In genomic region chr2:33375054-33375453, GRCh38 we compare ENCODE assay signal across 25 cellular contexts.
DNase-seq lines count a peak whose midpoint lies in the region; ATAC-seq, FAIRE-seq and TF ChIP-seq lines count a peak whose summit lies in the region.
"Had no signal": no experiment of that assay in that cellular context is flagged by ENCODE, and none has a peak within 500 bp of the region (broad histone marks: within the 10 kb centered on the region; RNA-seq: fewer than 3 reads in every experiment).

No MANE protein-coding gene starts in this region.

- dilution Hi-C loops in endothelial cell of umbilical vein (cut with MboI; ENCODE audit: extremely low pct_ligation_motif_present, low sequenced_read_pairs): no loop called here

- CTCF ChIA-PET in PC-3 (lab: Charles Lee): interaction anchor here (0.6 kb wide), 1 partner anchor 523 kb away, joined by 6 read pairs; no protein-coding TSS in a partner anchor
- CTCF ChIA-PET in endothelial cell of umbilical vein (lab: Charles Lee): no interaction called here

- peak; percentile 75 for ATAC-seq in PC-3
- no peak for ATAC-seq in left colon
- no peak for ATAC-seq in HG03521 (IDR thresholded peaks at IDR 0.05; ENCODE audit: unreplicated experiment)
- no peak for ATAC-seq in GM21381 (IDR thresholded peaks at IDR 0.05; ENCODE audit: unreplicated experiment)
- ATAC-seq: stimulated activated naive B cell treated with anti-CD40 and anti-IgM and Interleukin-4, amounts not matched to agents 10 μg/mL and 1 μg/mL and 100 μg/mL, for 72 hours; T-helper 17 cell had no signal

- POLR2A ChIA-PET in PC-3 (lab: Charles Lee; ENCODE audit: unreplicated experiment) (no interaction called here), endothelial cell of umbilical vein (lab: Charles Lee) (no interaction called here)

- H3K4me3 ChIP-seq in PC-3 (ENCODE audit: low read length) (no peak overlapping the region), endothelial cell of umbilical vein (replicated peaks in 1 of 3; ENCODE audit: insufficient read depth in 1 of 3, low read depth in 1 of 3, low read length in 3 of 3) (no peak overlapping the region), osteoblast (ENCODE audit: insufficient read depth, low read length) (no peak overlapping the region), dorsolateral prefrontal cortex (no peak overlapping the region)
- H3K4me3 ChIP-seq: left ventricle myocardium inferior, SJSA1, thyroid gland had no signal

- H3K27me3 ChIP-seq in PC-3 (ENCODE audit: low read length): no peaks in the 10 kb centered on the region
- no peaks in the 10 kb centered on the region for H3K27me3 ChIP-seq in endothelial cell of umbilical vein (ENCODE audit: control insufficient read depth in 2 of 2, insufficient read depth in 2 of 2, low read length in 2 of 2)
- no peaks in the 10 kb centered on the region for H3K27me3 ChIP-seq in osteoblast (ENCODE audit: insufficient read depth, low read length)
- H3K27me3 ChIP-seq in dorsolateral prefrontal cortex: no peaks in the 10 kb centered on the region
- H3K27me3 ChIP-seq: SJSA1, thyroid gland had no signal

- intact Hi-C loops in PC-3 (cut with micrococcal nuclease) (loop anchor here (10.0 kb wide), 1 partner anchor 600 kb away; no protein-coding TSS in a partner anchor), endothelial cell of umbilical vein (cut with micrococcal nuclease) (loop anchor here (1.0 to 10.0 kb wide), 2 partner anchors 33 to 520 kb away; no protein-coding TSS in a partner anchor), left colon (cut with DNase I, micrococcal nuclease) (loop anchor here in 1 of 2 donors (10.0 kb wide), 1 partner anchor 340 kb away; no protein-coding TSS in a partner anchor), dorsolateral prefrontal cortex (cut with DNase I) (loop anchor here in 1 of 2 donors (5.0 to 10.0 kb wide), 2 partner anchors 210 to 343 kb away; no protein-coding TSS in a partner anchor)

- H2AFZ ChIP-seq in PC-3 (ENCODE audit: low read length) (no peak overlapping the region), endothelial cell of umbilical vein (ENCODE audit: low read depth, low read length) (no peak overlapping the region), osteoblast (ENCODE audit: low read length) (no peak overlapping the region)

- 0 out of 2 replicates have a peak overlapping the region, but pooled peaks have one; percentile 10 for H3K4me2 ChIP-seq in PC-3 (ENCODE audit: low read length)
- no peak overlapping the region for H3K4me2 ChIP-seq in endothelial cell of umbilical vein (ENCODE audit: insufficient read depth, low read length)
- no peak overlapping the region for H3K4me2 ChIP-seq in osteoblast (ENCODE audit: insufficient read depth, low read length)

- H3K36me3 ChIP-seq in PC-3 (ENCODE audit: low read depth, low read length) (no peaks in the 10 kb centered on the region), endothelial cell of umbilical vein (ENCODE audit: control insufficient read depth in 2 of 2, extremely low read depth in 1 of 2, insufficient read depth in 2 of 2, low read length in 2 of 2) (no peaks in the 10 kb centered on the region), osteoblast (ENCODE audit: insufficient read depth, low read length) (peaks cover 13% of the 10 kb centered on the region)
- H3K36me3 ChIP-seq: left ventricle myocardium inferior, SJSA1, thyroid gland had no signal

- no peak for TF ChIP-seq CTCF in PC-3 (conservative IDR thresholded peaks at IDR 0.05; ENCODE audit: low read depth, low read length)
- TF ChIP-seq CTCF in endothelial cell of umbilical vein (IDR thresholded peaks at IDR 0.05; ENCODE audit: extremely low read depth in 1 of 2, insufficient read depth in 1 of 2, low read depth in 1 of 2, low read length in 2 of 2): no peak
- no peak for TF ChIP-seq CTCF in osteoblast (IDR thresholded peaks at IDR 0.05; ENCODE audit: extremely low read depth, low read depth, low read length)
- no peak for TF ChIP-seq CTCF in dorsolateral prefrontal cortex (IDR thresholded peaks at IDR 0.05 in 54 of 56, conservative IDR thresholded peaks at IDR 0.05 in 2 of 56; ENCODE audit: low read depth in 1 of 56, partially characterized antibody in 56 of 56)

- FAIRE-seq in endothelial cell of umbilical vein (lab: Jason Lieb, UNC): peak; percentile 67

- TF ChIP-seq POLR2A in endothelial cell of umbilical vein (IDR thresholded peaks at IDR 0.05; ENCODE audit: low read depth, low read length): no peak

- no peaks in the 10 kb centered on the region for H3K9me2 ChIP-seq in PC-3 (replicated peaks; ENCODE audit: low read length)

- H3K4me1 ChIP-seq in PC-3 (ENCODE audit: insufficient read depth, low read length): peaks cover 8% of the 10 kb centered on the region; the same call in 1 of the 2 replicates
- peaks cover 6% of the 10 kb centered on the region for H3K4me1 ChIP-seq in endothelial cell of umbilical vein (ENCODE audit: control insufficient read depth, extremely low read depth, insufficient read depth, low read length)
- H3K4me1 ChIP-seq in osteoblast (ENCODE audit: insufficient read depth, low read length): peaks cover 32% of the 10 kb centered on the region
- H3K4me1 ChIP-seq: thyroid gland had no signal

- H3K9me3 ChIP-seq in PC-3 (ENCODE audit: low read length) (no peaks in the 10 kb centered on the region), endothelial cell of umbilical vein (replicated peaks; ENCODE audit: control insufficient read depth, insufficient read depth, low read length) (no peaks in the 10 kb centered on the region), osteoblast (ENCODE audit: low read depth, low read length) (no peaks in the 10 kb centered on the region)
- H3K9me3 ChIP-seq: left ventricle myocardium inferior, SJSA1, thyroid gland had no signal

- no peaks in the 10 kb centered on the region for H4K20me1 ChIP-seq in PC-3 (ENCODE audit: low read length)
- no peaks in the 10 kb centered on the region for H4K20me1 ChIP-seq in endothelial cell of umbilical vein (replicated peaks; ENCODE audit: control insufficient read depth, extremely low read depth, insufficient read depth, low read length)
- H4K20me1 ChIP-seq in osteoblast (ENCODE audit: insufficient read depth, low read length): no peaks in the 10 kb centered on the region

- H3K9me1 ChIP-seq in endothelial cell of umbilical vein (replicated peaks; ENCODE audit: control insufficient read depth, extremely low read depth, insufficient read depth, low read length): no peaks in the 10 kb centered on the region

- no peaks in the 10 kb centered on the region for H3F3A ChIP-seq in PC-3 (ENCODE audit: low read length, unreplicated experiment)

- peak overlapping the region; percentile 20; the same call in 1 of the 2 replicates for H3K9ac ChIP-seq in PC-3 (ENCODE audit: low read length)
- no peak overlapping the region for H3K9ac ChIP-seq in endothelial cell of umbilical vein (replicated peaks; ENCODE audit: extremely low read depth, insufficient read depth, low read length)

- no TSS peak for BruUV-seq in PC-3 (replicated peaks; lab: Mats Ljungman, UMichigan)
- no TSS peak for BruUV-seq in endothelial cell of umbilical vein (replicated peaks; lab: Mats Ljungman, UMichigan)

- DNase-seq in Daoy (ENCODE audit: low read depth) (peak; percentile 49), PC-3 (peak; percentile 75), endothelial cell of umbilical vein (ENCODE audit: low read depth, low spot score) (peak; percentile 43), osteoblast (ENCODE audit: insufficient read length, low spot score, missing footprints) (peak; percentile 25), left colon (no peak), dorsolateral prefrontal cortex (no peak)
- DNase-seq: activated CD4-positive, alpha-beta T cell treated with anti-CD3 and anti-CD28 coated beads, Interleukin-2, amount 10 ng/mL, durations not matched to agents 7 days and 5 days; activated CD8-positive, alpha-beta memory T cell treated with anti-CD3 and anti-CD28 coated beads, Interleukin-2, amount 50 U/mL, for 48 hours; AML-193; CD8-positive, alpha-beta memory T cell; DMS53; H9; left ventricle myocardium inferior; NCI-H1105 treated with DMSO at 0.1 percent for 48 hours; NCI-H526 treated with DMSO at 0.1 percent for 48 hours; nephron progenitor cell; posterior cingulate gyrus; stimulated activated CD4-positive, alpha-beta T cell treated with anti-CD3 and anti-CD28 coated beads, Interleukin-2, amount 100 ng/mL, for 24 hours; stimulated activated naive B cell treated with anti-CD40 and anti-IgM and Interleukin-4, amounts not matched to agents 10 μg/mL and 1 μg/mL and 100 μg/mL, for 72 hours; T-helper 17 cell; thyroid gland had no signal

- H3K27ac ChIP-seq in PC-3 (ENCODE audit: low read length): peak overlapping the region; percentile 30
- peak overlapping the region; percentile 38 for H3K27ac ChIP-seq in endothelial cell of umbilical vein (ENCODE audit: insufficient read depth, low read depth, low read length)
- H3K27ac ChIP-seq in osteoblast (ENCODE audit: low read depth, low read length): peak overlapping the region; percentile 25
- peak overlapping the region in 11 of 59 donors; percentile 6 to 55 (median 30) for H3K27ac ChIP-seq in dorsolateral prefrontal cortex
- H3K27ac ChIP-seq: SJSA1, thyroid gland, VCaP had no signal

- H3K79me2 ChIP-seq in PC-3 (ENCODE audit: low read length) (no peaks in the 10 kb centered on the region), endothelial cell of umbilical vein (ENCODE audit: control insufficient read depth, insufficient read depth, low read length) (no peaks in the 10 kb centered on the region), osteoblast (ENCODE audit: insufficient read depth, low read length) (no peaks in the 10 kb centered on the region)

TF ChIP-seq in endothelial cell of umbilical vein, 7 proteins besides CTCF, POLR2A, EP300 and RAD21:
- TF ChIP-seq FOS (IDR thresholded peaks at IDR 0.05; ENCODE audit: borderline replicate concordance, insufficient read depth, low read length): peak; percentile 52
- peak; percentile 55 for TF ChIP-seq JUN (IDR thresholded peaks at IDR 0.05; ENCODE audit: borderline replicate concordance, insufficient read depth, insufficient read length, low read depth)
- no peak for TF ChIP-seq MAX (IDR thresholded peaks at IDR 0.05; ENCODE audit: insufficient read depth, insufficient read length)
- TF ChIP-seq MYC (IDR thresholded peaks at IDR 0.05; ENCODE audit: low read depth, low read length): no peak
- TF ChIP-seq POLR2AphosphoS5 (IDR thresholded peaks at IDR 0.05; ENCODE audit: insufficient read depth, low read depth, low read length): peak; percentile 15

Comparison
In these comparisons a context has a peak if more than half of its experiments do, and no peak if none do; other contexts are left out.
1. DNase-seq: peak in Daoy (single experiment), PC-3 (single experiment), endothelial cell of umbilical vein (single experiment) and osteoblast (single experiment); none in left colon (0 of 2) and dorsolateral prefrontal cortex (0 of 10).